In genomic region chr7:108004220-108005142, GRCh38 we compare ENCODE assay signal across 8 cellular contexts.
DNase-seq lines count a peak whose midpoint lies in the region; ATAC-seq and TF ChIP-seq lines count a peak whose summit lies in the region.

No MANE protein-coding gene starts in this region.

- H3K27ac ChIP-seq in C4-2B = peak overlapping the region; percentile 3; the same call in 1 of the 2 replicates
- H3K27ac ChIP-seq in muscle layer of colon (ENCODE audit: low read depth, low read length) = peak overlapping the region; percentile 3

- no peaks in the 10 kb centered on the region for H3K27me3 ChIP-seq in muscle layer of colon (ENCODE audit: control insufficient read depth in 1 of 2, insufficient read depth in 2 of 2, low read length in 2 of 2)

- TF ChIP-seq CTCF in C4-2B (conservative IDR thresholded peaks at IDR 0.05) (no peak), cardiac fibroblast (IDR thresholded peaks at IDR 0.05; ENCODE audit: low read depth, low read length) (no peak)

- H3K4me3 ChIP-seq in cardiac fibroblast (replicated peaks in 1 of 2; ENCODE audit: low read depth in 2 of 2, low read length in 2 of 2) (peak overlapping the region in 1 of 2 donors; percentile 30), muscle layer of colon (ENCODE audit: low read depth in 1 of 2, low read length in 2 of 2) (no peak overlapping the region)

- peak; percentile 79 to 90 for DNase-seq in cardiac fibroblast (ENCODE audit: low read depth in 2 of 2)
- no peak for DNase-seq in RPMI8226
- no peak for DNase-seq in D341Med (ENCODE audit: low spot score)
- no peak for DNase-seq in NCI-H526 treated with DMSO at 0.1 percent for 48 hours (lab: John Stamatoyannopoulos, UW)

- ATAC-seq in HG02642 (IDR thresholded peaks at IDR 0.05; ENCODE audit: poor library complexity, unreplicated experiment) (peak; percentile 42), HG03442 (IDR thresholded peaks at IDR 0.05; ENCODE audit: unreplicated experiment) (no peak)

- no peaks in the 10 kb centered on the region for H3K9me3 ChIP-seq in muscle layer of colon (ENCODE audit: low read length)

- H3K4me1 ChIP-seq in muscle layer of colon (ENCODE audit: insufficient read depth, low read length) = peaks cover 25% of the 10 kb centered on the region

- no peaks in the 10 kb centered on the region for H3K36me3 ChIP-seq in muscle layer of colon (ENCODE audit: insufficient read depth, low read length)

- H3K9ac ChIP-seq in muscle layer of colon (ENCODE audit: low read length) = no peak overlapping the region

Comparison
In these comparisons a context has a peak if more than half of its experiments do, and no peak if none do; other contexts are left out.
1. DNase-seq: peak in cardiac fibroblast (2 of 2); none in RPMI8226 (single experiment), D341Med (single experiment) and NCI-H526 treated with DMSO at 0.1 percent for 48 hours (single experiment).